Comparison of ENCODE assay signal across 8 cellular contexts in genomic region chrX:74421181-74422028, GRCh38. TPM values are rescaled to one million over a fixed set of nuclear protein-coding genes. Genes with fewer than 3 reads are reported as not detected.
A peak's percentile ranks its signal among the peaks of the same experiment; 100 is the strongest.
DNase-seq lines count a peak whose midpoint lies in the region; ATAC-seq and TF ChIP-seq lines count a peak whose summit lies in the region.

TSS of gene SLC16A2 (plus strand) at chrX:74421493. CDS start at chrX:74421638, 145 bp downstream.

- ATAC-seq in HG03354 (IDR thresholded peaks at IDR 0.05; ENCODE audit: poor library complexity, severe bottlenecking, unreplicated experiment) = no peak

- H3K9me3 ChIP-seq in SJSA1 (replicated peaks) (no peaks in the 10 kb centered on the region), ascending aorta (no peaks in the 10 kb centered on the region), left ventricle myocardium inferior (replicated peaks) (no peaks in the 10 kb centered on the region), parathyroid adenoma (ENCODE audit: control insufficient read depth, low read length) (no peaks in the 10 kb centered on the region)

- peak within 1 kb of the TSS; percentile 85 for H3K4me2 ChIP-seq in parathyroid adenoma (ENCODE audit: low read length)

- no peaks in the 10 kb centered on the region for H3K79me2 ChIP-seq in parathyroid adenoma

- H3K4me3 ChIP-seq in SJSA1 (peak within 1 kb of the TSS; percentile 55), ascending aorta (peak within 1 kb of the TSS; percentile 46 to 63), left ventricle myocardium inferior (peak within 1 kb of the TSS; percentile 71), parathyroid adenoma (ENCODE audit: low read depth, low read length) (peak within 1 kb of the TSS; percentile 55)

- H3K27ac ChIP-seq in C4-2B (peak within 1 kb of the TSS; percentile 54), SJSA1 (peak within 1 kb of the TSS; percentile 73), ascending aorta (peak within 1 kb of the TSS; percentile 85 to 94), left ventricle myocardium inferior (replicated peaks) (peak within 1 kb of the TSS; percentile 92), parathyroid adenoma (peak within 1 kb of the TSS; percentile 85)

- intact Hi-C loops in ascending aorta (cut with DNase I) = loop anchor here (2.0 to 10.0 kb wide), 5 partner anchors 29 to 857 kb away; partner anchors contain the start of genes CHIC1 and RLIM
- intact Hi-C loops in left ventricle myocardium inferior (cut with micrococcal nuclease) = no loop called here

- H3K4me1 ChIP-seq in SJSA1 (replicated peaks) (peaks cover 14% of the 10 kb centered on the region), ascending aorta (no peaks in the 10 kb centered on the region), left ventricle myocardium inferior (peaks cover 11% of the 10 kb centered on the region), parathyroid adenoma (no peaks in the 10 kb centered on the region)

- no peaks in the 10 kb centered on the region for H3K27me3 ChIP-seq in SJSA1 (replicated peaks)
- H3K27me3 ChIP-seq in ascending aorta = no peaks in the 10 kb centered on the region
- no peaks in the 10 kb centered on the region for H3K27me3 ChIP-seq in left ventricle myocardium inferior (ENCODE audit: low read depth)
- H3K27me3 ChIP-seq in parathyroid adenoma (ENCODE audit: control insufficient read depth, insufficient read depth, low read length) = no peaks in the 10 kb centered on the region

- peak within 1 kb of the TSS; percentile 37 for H3K9ac ChIP-seq in parathyroid adenoma

- CTCF ChIA-PET in HEK293T (lab: Yijun Ruan, JAX) = interaction anchor here (1.8 kb wide), 1 partner anchor 12 kb away, joined by 4 read pairs; no protein-coding TSS in a partner anchor

- TF ChIP-seq CTCF in C4-2B (conservative IDR thresholded peaks at IDR 0.05) = no peak
- TF ChIP-seq CTCF in ascending aorta (IDR thresholded peaks at IDR 0.05) = no peak
- no peak for TF ChIP-seq CTCF in left ventricle myocardium inferior (IDR thresholded peaks at IDR 0.05; ENCODE audit: borderline replicate concordance)
- no peak for TF ChIP-seq CTCF in parathyroid adenoma (IDR thresholded peaks at IDR 0.05)

- peak within 1 kb of the TSS; percentile 86 for H2AFZ ChIP-seq in parathyroid adenoma

- DNase-seq in HEK293T (ENCODE audit: extremely low spot score) = peak; percentile 70
- DNase-seq in SJSA1 (ENCODE audit: low read depth in 1 of 2, low spot score in 2 of 2) = peak; percentile 55 to 84
- peak in 1 of 2 donors; percentile 83 for DNase-seq in ascending aorta (ENCODE audit: low spot score in 2 of 2)
- DNase-seq in left ventricle myocardium inferior = peak; percentile 70
- DNase-seq in MV-4-11 (lab: John Stamatoyannopoulos, UW) = no peak

- POLR2A ChIA-PET in HEK293T (lab: Yijun Ruan, JAX) = interaction anchor here (0.9 to 2.0 kb wide), 2 partner anchors 15 to 115 kb away, joined by 4 to 6 read pairs; no protein-coding TSS in a partner anchor

- H3K36me3 ChIP-seq in SJSA1 = no peaks in the 10 kb centered on the region
- no peaks in the 10 kb centered on the region for H3K36me3 ChIP-seq in ascending aorta
- H3K36me3 ChIP-seq in left ventricle myocardium inferior = no peaks in the 10 kb centered on the region
- no peaks in the 10 kb centered on the region for H3K36me3 ChIP-seq in parathyroid adenoma (ENCODE audit: control insufficient read depth, insufficient read depth, low read length)

TF ChIP-seq in HEK293T, 16 proteins besides CTCF, POLR2A, EP300 and RAD21:
- TF ChIP-seq NFRKB (IDR thresholded peaks at IDR 0.05) (no peak), TARDBP (IDR thresholded peaks at IDR 0.05) (no peak), SP1 (IDR thresholded peaks at IDR 0.05) (no peak), LEF1 (IDR thresholded peaks at IDR 0.05; ENCODE audit: borderline replicate concordance) (no peak)

RNA-seq across cellular contexts. Expression of gene SLC16A2, which starts in this region (rescaled TPM):
- total RNA-seq in SJSA1 (2014; rRNA removed; shearing (Covaris generic)) = 11.9 and 14.1 TPM in 2 replicates
- total RNA-seq in ascending aorta = 10.7 TPM
- total RNA-seq in left ventricle myocardium inferior = 6.1 TPM
